ENCODE assay signal across 7 cellular contexts in genomic region chr3:55431041-55431440, GRCh38. TPM values are rescaled to one million over a fixed set of nuclear protein-coding genes. Genes with fewer than 3 reads are reported as not detected.
"Had no signal": no experiment of that assay in that cellular context is flagged by ENCODE, and none has a peak within 500 bp of the region (broad histone marks: within the 10 kb centered on the region; RNA-seq: fewer than 3 reads in every experiment).

No MANE protein-coding gene starts in this region.

- H3K27ac ChIP-seq: HL-60 had no signal

- H3K4me3 ChIP-seq: HAP-1, K562 had no signal

- H3K27ac Mint-ChIP-seq: HFFc6 had no signal

- H3K9me3 ChIP-seq: HAP-1 had no signal

- H3K4me1 ChIP-seq: HAP-1 had no signal

- H3K9me3 Mint-ChIP-seq: HFFc6 had no signal

- H3K4me3 Mint-ChIP-seq: HFFc6 had no signal

- DNase-seq: GOT3, H7, HFFc6 had no signal

- H3K36me3 ChIP-seq: HAP-1 had no signal

RNA-seq across cellular contexts. Expression of gene WNT5A, which starts 56.1 kb away (rescaled TPM):
- total RNA-seq: HepG2 had no signal
- polyA plus RNA-seq: HepG2, K562 had no signal
